9 cellular contexts compared by ENCODE assay signal in genomic region chr1:6273380-6273891, GRCh38. TPM values are rescaled to one million over a fixed set of nuclear protein-coding genes. Genes with fewer than 3 reads are reported as not detected.
DNase-seq lines count a peak whose midpoint lies in the region; ATAC-seq and TF ChIP-seq lines count a peak whose summit lies in the region.
"Had no signal": no experiment of that assay in that cellular context is flagged by ENCODE, and none has a peak within 500 bp of the region (broad histone marks: within the 10 kb centered on the region; RNA-seq: fewer than 3 reads in every experiment).

No MANE protein-coding gene starts in this region.

- H3K9me3 ChIP-seq in GM23248 (ENCODE audit: low read depth): no peaks in the 10 kb centered on the region
- H3K9me3 ChIP-seq: pancreas had no signal

- H3K9ac ChIP-seq in GM23248: no peak overlapping the region

- H3K9me2 ChIP-seq in GM23248 (ENCODE audit: insufficient read depth): no peaks in the 10 kb centered on the region

- DNase-seq in GM23248: peak; percentile 59
- DNase-seq in foreskin keratinocyte: peak in 1 of 2 donors; percentile 32
- DNase-seq in putamen (ENCODE audit: low spot score): peak; percentile 58
- no peak for DNase-seq in NCI-H1694 (lab: John Stamatoyannopoulos, UW)
- DNase-seq in CD1c-positive myeloid dendritic cell (ENCODE audit: extremely low spot score): no peak
- no peak for DNase-seq in T1000 (lab: John Stamatoyannopoulos, UW)

- WGBS in GM23248 (ENCODE audit: low coverage in 1 of 2, low lambda C conversion rate in 2 of 2, missing lambda C conversion rate in 2 of 2), 2 experiments: 91 to 92% methylated on average over 17 to 19 of the region's 19 CpGs

- H3K4me1 ChIP-seq in GM23248 (ENCODE audit: insufficient read depth): peaks cover 16% of the 10 kb centered on the region
- peaks cover 4% of the 10 kb centered on the region for H3K4me1 ChIP-seq in foreskin keratinocyte
- H3K4me1 ChIP-seq: pancreas had no signal

- no peak overlapping the region for H3K4me3 ChIP-seq in GM23248
- H3K4me3 ChIP-seq: pancreas had no signal

- H3F3A ChIP-seq in GM23248 (ENCODE audit: insufficient read depth): no peaks in the 10 kb centered on the region

- TF ChIP-seq CTCF in foreskin keratinocyte (conservative IDR thresholded peaks at IDR 0.05): no peak

- no peaks in the 10 kb centered on the region for H3K79me2 ChIP-seq in GM23248 (ENCODE audit: insufficient read depth)

- no peak overlapping the region for H3K4me2 ChIP-seq in GM23248 (ENCODE audit: unreplicated experiment)

- no peaks in the 10 kb centered on the region for H4K20me1 ChIP-seq in GM23248 (ENCODE audit: insufficient read depth)

- in situ Hi-C loops in GM23248 (cut with MboI): no loop called here

- H3K27ac ChIP-seq in GM23248: no peak overlapping the region
- no peak overlapping the region for H3K27ac ChIP-seq in foreskin keratinocyte
- H3K27ac ChIP-seq: pancreas had no signal

- peak; percentile 83 for ATAC-seq in SK-N-SH treated with all-trans-retinoic acid at 6 μM for 48 hours
- peak; percentile 42 for ATAC-seq in foreskin keratinocyte
- no peak for ATAC-seq in HG02759 (IDR thresholded peaks at IDR 0.05; ENCODE audit: unreplicated experiment)
- ATAC-seq: pancreas had no signal

- no peak overlapping the region for H2AFZ ChIP-seq in GM23248

- no peaks in the 10 kb centered on the region for H3K36me3 ChIP-seq in GM23248 (ENCODE audit: low read depth)
- H3K36me3 ChIP-seq: pancreas had no signal

- no peaks in the 10 kb centered on the region for H3K27me3 ChIP-seq in GM23248 (replicated peaks; ENCODE audit: insufficient read depth)
- H3K27me3 ChIP-seq in foreskin keratinocyte: no peaks in the 10 kb centered on the region
- H3K27me3 ChIP-seq: pancreas had no signal

TF ChIP-seq in SK-N-SH treated with all-trans-retinoic acid at 6 μM for 48 hours, 23 proteins besides CTCF, POLR2A, EP300 and RAD21:
- no peak for TF ChIP-seq GLIS3 (CRISPR knock-in tag; IDR thresholded peaks at IDR 0.05)
- TF ChIP-seq CREB5 (CRISPR knock-in tag; IDR thresholded peaks at IDR 0.05; ENCODE audit: low read depth): no peak
- TF ChIP-seq OSR1 (CRISPR knock-in tag; IDR thresholded peaks at IDR 0.05): no peak
- no peak for TF ChIP-seq TSHZ2 (CRISPR knock-in tag; IDR thresholded peaks at IDR 0.05)
- TF ChIP-seq CSDC2 (CRISPR knock-in tag; IDR thresholded peaks at IDR 0.05): no peak
- no peak for TF ChIP-seq POU6F1 (CRISPR knock-in tag; IDR thresholded peaks at IDR 0.05; ENCODE audit: borderline replicate concordance, low read depth)
- TF ChIP-seq RARB (CRISPR knock-in tag; IDR thresholded peaks at IDR 0.05): no peak
- TF ChIP-seq BACH2 (CRISPR knock-in tag; IDR thresholded peaks at IDR 0.05; ENCODE audit: borderline replicate concordance): no peak
- TF ChIP-seq PATZ1 (CRISPR knock-in tag; IDR thresholded peaks at IDR 0.05; ENCODE audit: borderline replicate concordance): no peak
- TF ChIP-seq ESRRG (CRISPR knock-in tag; IDR thresholded peaks at IDR 0.05): no peak
- no peak for TF ChIP-seq ARNTL (CRISPR knock-in tag; IDR thresholded peaks at IDR 0.05; ENCODE audit: borderline replicate concordance, low read depth)
- TF ChIP-seq CSRNP3 (CRISPR knock-in tag; IDR thresholded peaks at IDR 0.05): no peak
- no peak for TF ChIP-seq TCF4 (CRISPR knock-in tag; IDR thresholded peaks at IDR 0.05; ENCODE audit: borderline replicate concordance)

RNA-seq across cellular contexts. Expression of gene GPR153, which starts 12.5 kb away (rescaled TPM):
- 8.0 and 8.6 TPM in 2 replicates for total RNA-seq in GM23248 (2014; rRNA removed; shearing (Covaris generic))
- polyA plus RNA-seq in GM23248 (2016; fragmentation: Nextera tagmentation; extraction: Ambion mirVana) (0.69 and 0.84 TPM in 2 replicates), foreskin keratinocyte (6.8 TPM in 2 replicates)
- total RNA-seq in foreskin keratinocyte: 7.5 and 7.9 TPM in 2 replicates

RNA-seq across cellular contexts. Expression of gene HES3, which starts 29.5 kb away (rescaled TPM):
- not detected in 2 replicates for total RNA-seq in GM23248 (2014; rRNA removed; shearing (Covaris generic))
- polyA plus RNA-seq in GM23248 (2016; fragmentation: Nextera tagmentation; extraction: Ambion mirVana): not detected in 2 replicates
- total RNA-seq in foreskin keratinocyte: not detected in 2 replicates
- not detected in 2 replicates for polyA plus RNA-seq in foreskin keratinocyte
- total RNA-seq: pancreas had no signal
- polyA plus RNA-seq: pancreas had no signal

RNA-seq across cellular contexts. Expression of gene ICMT, which starts 37.7 kb away (rescaled TPM):
- total RNA-seq in GM23248 (2014; rRNA removed; shearing (Covaris generic)): 110 and 119 TPM in 2 replicates
- polyA plus RNA-seq in GM23248 (2016; fragmentation: Nextera tagmentation; extraction: Ambion mirVana) (69.4 and 71.5 TPM in 2 replicates), foreskin keratinocyte (37.8 and 53.7 TPM in 2 replicates)
- total RNA-seq in foreskin keratinocyte: 70.0 and 91.0 TPM in 2 replicates

Comparison
In these comparisons a context has a peak if more than half of its experiments do, and no peak if none do; other contexts are left out.
1. DNase-seq: peak in GM23248 (single experiment) and putamen (single experiment); none in NCI-H1694 (single experiment), CD1c-positive myeloid dendritic cell (single experiment) and T1000 (single experiment).